ENCODE assay signal across 8 cellular contexts in genomic region chr1:30748098-30748698, GRCh38. TPM values are rescaled to one million over a fixed set of nuclear protein-coding genes. Genes with fewer than 3 reads are reported as not detected.
DNase-seq lines count a peak whose midpoint lies in the region; ATAC-seq, FAIRE-seq and TF ChIP-seq lines count a peak whose summit lies in the region.

No MANE protein-coding gene starts in this region.

- no peaks in the 10 kb centered on the region for H3K27me3 ChIP-seq in HAP-1 (ENCODE audit: low read depth)
- no peaks in the 10 kb centered on the region for H3K27me3 ChIP-seq in SJCRH30
- H3K27me3 ChIP-seq in keratinocyte (ENCODE audit: control insufficient read depth, extremely low read depth, insufficient read depth, low read length), result no peaks in the 10 kb centered on the region

- H3K9me3 ChIP-seq in HAP-1, result no peaks in the 10 kb centered on the region
- no peaks in the 10 kb centered on the region for H3K9me3 ChIP-seq in SJCRH30 (replicated peaks)
- no peaks in the 10 kb centered on the region for H3K9me3 ChIP-seq in keratinocyte (ENCODE audit: control insufficient read depth, low read depth, low read length)

- no peak for TF ChIP-seq CTCF in keratinocyte (optimal IDR thresholded peaks at IDR 0.05 in 1 of 3, IDR thresholded peaks at IDR 0.05 in 1 of 3, conservative IDR thresholded peaks at IDR 0.05 in 1 of 3; ENCODE audit: extremely low read depth in 1 of 3, insufficient read depth in 2 of 3, low read length in 3 of 3)

- in situ Hi-C loops in HAP-1 (cut with MboI; ENCODE audit: low sequenced_read_pairs), result no loop called here

- H3K9me1 ChIP-seq in keratinocyte (ENCODE audit: control insufficient read depth, extremely low read depth, insufficient read depth, low read length), result no peaks in the 10 kb centered on the region

- no peaks in the 10 kb centered on the region for H4K20me1 ChIP-seq in keratinocyte (ENCODE audit: control insufficient read depth, extremely low read depth, insufficient read depth, low read length)

- DNase-seq in AG20443 (ENCODE audit: low spot score), result peak; percentile 40
- peak; percentile 27 to 81 for DNase-seq in HAP-1 (ENCODE audit: low spot score in 2 of 2)
- DNase-seq in SJCRH30, result peak; percentile 83 to 88
- no peak for DNase-seq in keratinocyte (ENCODE audit: low read depth, low spot score)
- DNase-seq in cortex of kidney (lab: John Stamatoyannopoulos, UW), result no peak
- DNase-seq in stimulated activated CD4-positive, alpha-beta T cell treated with anti-CD3 and anti-CD28 coated beads, Interleukin-1b, Interleukin-23, amount 100 ng/mL, for 48 hours, result no peak
- DNase-seq in amniotic stem cell (lab: John Stamatoyannopoulos, UW), result no peak

- no peaks in the 10 kb centered on the region for H3K79me2 ChIP-seq in keratinocyte (ENCODE audit: control insufficient read depth, insufficient read depth, low read length)

- peak overlapping the region; percentile 38 for H2AFZ ChIP-seq in keratinocyte (ENCODE audit: control insufficient read depth, low read length)

- H3K4me3 ChIP-seq in HAP-1 (no peak overlapping the region), SJCRH30 (no peak overlapping the region), keratinocyte (ENCODE audit: control insufficient read depth in 2 of 3, extremely low read depth in 1 of 3, insufficient read depth in 2 of 3, low read depth in 1 of 3, low read length in 3 of 3) (peak overlapping the region in 1 of 3 experiments; percentile 18)

- dilution Hi-C loops in keratinocyte (cut with MboI; ENCODE audit: extremely low pct_ligation_motif_present, low sequenced_read_pairs), result no loop called here

- no peaks in the 10 kb centered on the region for H3K36me3 ChIP-seq in HAP-1 (replicated peaks)
- no peaks in the 10 kb centered on the region for H3K36me3 ChIP-seq in SJCRH30
- H3K36me3 ChIP-seq in keratinocyte (ENCODE audit: control insufficient read depth in 2 of 2, extremely low read depth in 1 of 2, insufficient read depth in 2 of 2, low read length in 2 of 2), result no peaks in the 10 kb centered on the region

- H3K9ac ChIP-seq in keratinocyte (ENCODE audit: control insufficient read depth, extremely low read depth, insufficient read depth, low read length), result no peak overlapping the region

- peak; percentile 86 for FAIRE-seq in keratinocyte (lab: Jason Lieb, UNC)

- peak overlapping the region; percentile 47 for H3K4me2 ChIP-seq in keratinocyte (ENCODE audit: control insufficient read depth, extremely low read depth, insufficient read depth, low read depth, low read length)

- no peak for ATAC-seq in GM21619 (IDR thresholded peaks at IDR 0.05; ENCODE audit: unreplicated experiment)

- H3K27ac ChIP-seq in SJCRH30 (peak overlapping the region; percentile 41), keratinocyte (ENCODE audit: control insufficient read depth, insufficient read depth, low read length) (peak overlapping the region; percentile 37)

- H3K4me1 ChIP-seq in HAP-1 (no peaks in the 10 kb centered on the region), SJCRH30 (peaks cover 23% of the 10 kb centered on the region), keratinocyte (ENCODE audit: control insufficient read depth, extremely low read depth, insufficient read depth, low read length) (peaks cover 27% of the 10 kb centered on the region)

RNA-seq across cellular contexts. Expression of gene LAPTM5, which starts 9.4 kb away (rescaled TPM):
- total RNA-seq in SJCRH30 (2014; rRNA removed; shearing (Covaris generic)), result 31.5 and 34.9 TPM in 2 replicates
- 0.18 to 0.40 TPM (median 0.25 TPM) in 3 replicates for polyA plus RNA-seq in keratinocyte
- polyA plus RNA-seq in keratinocyte (2011; ENCODE audit: low read depth), result 0.37 TPM
- 0.13 and 0.16 TPM in 2 replicates for polyA plus RNA-seq in keratinocyte (2011; cell fraction: cytosol; rRNA removed)
- polyA plus RNA-seq in keratinocyte (2011; cell fraction: nucleus; rRNA removed), result 0.15 TPM in 1 of 2 replicates, not detected in the other
- polyA plus RNA-seq in keratinocyte (2012; ENCODE audit: low replicate concordance), result 0.15 and 0.68 TPM in 2 replicates
- polyA minus RNA-seq in keratinocyte, result 0.76 to 2.1 TPM in 2 of 3 replicates, not detected in the other
- not detected for polyA minus RNA-seq in keratinocyte (2011; cell fraction: cytosol; rRNA and poly(A)+ RNA removed)
- polyA minus RNA-seq in keratinocyte (2011; cell fraction: nucleus; rRNA and poly(A)+ RNA removed), result not detected in 2 replicates

RNA-seq across cellular contexts. Expression of gene MATN1, which starts 24.8 kb away (rescaled TPM):
- 0.47 and 0.89 TPM in 2 replicates for total RNA-seq in SJCRH30 (2014; rRNA removed; shearing (Covaris generic))
- polyA plus RNA-seq in keratinocyte, result 0.05 to 0.13 TPM in 2 of 3 replicates, not detected in the other
- polyA plus RNA-seq in keratinocyte (2011; ENCODE audit: low read depth), result not detected
- 0.01 and 0.08 TPM in 2 replicates for polyA plus RNA-seq in keratinocyte (2011; cell fraction: cytosol; rRNA removed)
- 0.08 and 0.45 TPM in 2 replicates for polyA plus RNA-seq in keratinocyte (2011; cell fraction: nucleus; rRNA removed)
- 0.06 TPM in 1 of 2 replicates, not detected in the other for polyA plus RNA-seq in keratinocyte (2012; ENCODE audit: low replicate concordance)
- polyA minus RNA-seq in keratinocyte, result 1.3 TPM in 1 of 3 replicates, not detected in the others
- not detected for polyA minus RNA-seq in keratinocyte (2011; cell fraction: cytosol; rRNA and poly(A)+ RNA removed)
- not detected in 2 replicates for polyA minus RNA-seq in keratinocyte (2011; cell fraction: nucleus; rRNA and poly(A)+ RNA removed)

Comparison
In these comparisons a context has a peak if more than half of its experiments do, and no peak if none do; other contexts are left out.
1. DNase-seq: peak in AG20443 (single experiment), HAP-1 (2 of 2) and SJCRH30 (2 of 2); none in keratinocyte (single experiment), cortex of kidney (single experiment), stimulated activated CD4-positive, alpha-beta T cell treated with anti-CD3 and anti-CD28 coated beads, Interleukin-1b, Interleukin-23, amount 100 ng/mL, for 48 hours (single experiment) and amniotic stem cell (single experiment).